Comparison of ENCODE assay signal across 21 cellular contexts in the genomic region with DNA sequence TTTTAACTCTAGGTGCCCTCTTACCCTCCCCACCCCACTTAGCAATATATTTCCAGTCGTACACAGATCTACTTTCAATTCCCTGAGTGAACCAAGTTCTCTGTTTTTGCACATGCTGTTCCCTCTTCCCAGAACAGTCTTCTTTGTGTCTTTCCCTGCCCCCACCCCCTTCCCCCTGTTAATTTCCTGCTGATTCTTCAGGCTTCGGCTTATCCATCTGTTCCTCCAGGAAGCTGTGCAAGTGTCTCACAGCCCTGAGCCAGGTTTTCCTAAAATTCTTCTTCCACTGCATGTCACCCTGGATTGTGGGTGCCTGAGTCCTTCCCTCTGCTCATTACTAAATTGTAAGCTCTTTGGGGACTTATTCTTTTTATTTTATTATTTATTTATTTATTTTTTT. TPM values are rescaled to one million over a fixed set of nuclear protein-coding genes. Genes with fewer than 3 reads are reported as not detected.
DNase-seq lines count a peak whose midpoint lies in the region; ATAC-seq, FAIRE-seq and TF ChIP-seq lines count a peak whose summit lies in the region.
"Had no signal": no experiment of that assay in that cellular context is flagged by ENCODE, and none has a peak within 500 bp of the region (broad histone marks: within the 10 kb centered on the region; RNA-seq: fewer than 3 reads in every experiment).

No MANE protein-coding gene starts in this region.

- ATAC-seq in activated naive CD4-positive, alpha-beta T cell treated with anti-CD3 and anti-CD28 coated beads, Interleukin-2, amount 50 U/mL, for 72 hours = no peak
- no peak for ATAC-seq in lung (ENCODE audit: insufficient read depth, low FRiP score)
- ATAC-seq in HG03039 (IDR thresholded peaks at IDR 0.05; ENCODE audit: unreplicated experiment) = no peak
- ATAC-seq: activated CD4-positive, alpha-beta T cell treated with anti-CD3 and anti-CD28 coated beads for 36 hours; pancreas; SK-N-SH treated with all-trans-retinoic acid at 6 μM for 48 hours had no signal

- no peaks in the 10 kb centered on the region for H3K9me3 Mint-ChIP-seq in activated naive CD4-positive, alpha-beta T cell treated with anti-CD3 and anti-CD28 coated beads, Interleukin-2, amount 50 U/mL, for 24 hours
- peaks cover 5 to 18% of the 10 kb centered on the region in 2 donors for H3K9me3 Mint-ChIP-seq in activated naive CD4-positive, alpha-beta T cell treated with anti-CD3 and anti-CD28 coated beads, Interleukin-2, amount 50 U/mL, for 72 hours
- H3K9me3 Mint-ChIP-seq: naive B cell had no signal

- FAIRE-seq in RCC 7860 (lab: Jason Lieb, UNC) = no peak
- FAIRE-seq: pancreas, small intestine had no signal

- H3K4me1 Mint-ChIP-seq in activated naive CD4-positive, alpha-beta T cell treated with anti-CD3 and anti-CD28 coated beads, Interleukin-2, amount 50 U/mL, for 24 hours = peaks cover 55% of the 10 kb centered on the region

- H3K27ac ChIP-seq in coronary artery (peak overlapping the region; percentile 95), lung (ENCODE audit: low read depth in 1 of 2, low read length in 1 of 2) (peak overlapping the region; percentile 33 to 87), transverse colon (peak overlapping the region; percentile 75 to 88 (median 81)), ovary (no peak overlapping the region)
- H3K27ac ChIP-seq: pancreas had no signal

- 47 to 60% methylated on average over 2 of the region's 2 CpGs for WGBS in lung, 2 donors
- WGBS in transverse colon (ENCODE audit: low coverage in 1 of 2), 2 donors = 39 to 65% methylated on average over 2 of the region's 2 CpGs
- WGBS in ovary, 3 donors = 46 to 59% (median 59%) methylated on average over 2 of the region's 2 CpGs

- in situ Hi-C loops in transverse colon (cut with MboI; ENCODE audit: low pct_ligation_motif_present in 1 of 4, low pct_unique_long_range_greater_than_20kb in 1 of 4, low sequenced_read_pairs in 3 of 4) = loop anchor here in 1 of 4 donors (10.0 kb wide), 1 partner anchor 115 kb away; the partner anchor contains the start of gene NXPH3

- H3K9me3 ChIP-seq in lung (ENCODE audit: control insufficient read depth in 2 of 2, insufficient read depth in 1 of 2, low read length in 1 of 2) = no peaks in the 10 kb centered on the region
- no peaks in the 10 kb centered on the region for H3K9me3 ChIP-seq in transverse colon
- H3K9me3 ChIP-seq in ovary = no peaks in the 10 kb centered on the region
- H3K9me3 ChIP-seq: pancreas had no signal

- no peaks in the 10 kb centered on the region for H3K27me3 ChIP-seq in lung (ENCODE audit: control insufficient read depth, insufficient read depth)
- no peaks in the 10 kb centered on the region for H3K27me3 ChIP-seq in transverse colon
- H3K27me3 ChIP-seq in ovary = no peaks in the 10 kb centered on the region
- H3K27me3 ChIP-seq: pancreas had no signal

- H3K27ac Mint-ChIP-seq in activated naive CD4-positive, alpha-beta T cell treated with anti-CD3 and anti-CD28 coated beads, Interleukin-2, amount 50 U/mL, for 24 hours = peak overlapping the region; percentile 43
- H3K27ac Mint-ChIP-seq in activated naive CD4-positive, alpha-beta T cell treated with anti-CD3 and anti-CD28 coated beads, Interleukin-2, amount 50 U/mL, for 72 hours = no peak overlapping the region
- H3K27ac Mint-ChIP-seq: activated CD4-positive, alpha-beta T cell treated with anti-CD3 and anti-CD28 coated beads for 36 hours had no signal

- no peaks in the 10 kb centered on the region for H3K36me3 ChIP-seq in lung (ENCODE audit: control insufficient read depth in 2 of 2, insufficient read depth in 2 of 2, low read length in 2 of 2)
- H3K36me3 ChIP-seq in transverse colon = no peaks in the 10 kb centered on the region
- H3K36me3 ChIP-seq in ovary = no peaks in the 10 kb centered on the region
- H3K36me3 ChIP-seq: pancreas had no signal

- TF ChIP-seq CTCF in coronary artery (IDR thresholded peaks at IDR 0.05) = no peak
- TF ChIP-seq CTCF in lung (IDR thresholded peaks at IDR 0.05; ENCODE audit: control extremely low read depth, extremely low read depth) = no peak
- no peak for TF ChIP-seq CTCF in transverse colon (IDR thresholded peaks at IDR 0.05)
- TF ChIP-seq CTCF in ovary (IDR thresholded peaks at IDR 0.05) = no peak

- no peaks in the 10 kb centered on the region for H3K27me3 Mint-ChIP-seq in activated naive CD4-positive, alpha-beta T cell treated with anti-CD3 and anti-CD28 coated beads, Interleukin-2, amount 50 U/mL, for 24 hours
- H3K27me3 Mint-ChIP-seq: activated CD4-positive, alpha-beta T cell treated with anti-CD3 and anti-CD28 coated beads for 36 hours; naive B cell had no signal

- H3K4me3 ChIP-seq in coronary artery (no peak overlapping the region), lung (no peak overlapping the region), transverse colon (no peak overlapping the region), ovary (no peak overlapping the region)
- H3K4me3 ChIP-seq: pancreas had no signal

- DNase-seq in activated naive CD4-positive, alpha-beta T cell treated with anti-CD3 and anti-CD28 coated beads, Interleukin-2, amount 50 U/mL, for 72 hours (ENCODE audit: low spot score in 2 of 2) = no peak
- DNase-seq in coronary artery (ENCODE audit: low spot score) (no peak), lung (ENCODE audit: low spot score) (no peak), transverse colon (no peak), ovary (no peak), RCC 7860 (ENCODE audit: low spot score) (no peak)
- DNase-seq: ACHN; activated CD4-positive, alpha-beta T cell treated with anti-CD3 and anti-CD28 coated beads for 36 hours; activated effector memory CD4-positive, alpha-beta T cell treated with Interleukin-2 at 50 U/mL for 16 hours; amniotic stem cell; central memory CD4-positive, alpha-beta T cell; DMS79 treated with DMSO at 0.1 percent for 48 hours; effector CD4-positive, alpha-beta T cell; naive B cell; NK-92 treated with Interleukin-12 subunit alpha and Interleukin-12 subunit beta, amount 100 ng/mL, for 24 hours; pancreas; small intestine; stimulated activated CD4-positive, alpha-beta T cell treated with anti-CD3 and anti-CD28 coated beads, Interleukin-4, amount 100 ng/mL, for 24 hours had no signal

- TF ChIP-seq EP300 in transverse colon (IDR thresholded peaks at IDR 0.05; ENCODE audit: low read depth) (no peak), ovary (IDR thresholded peaks at IDR 0.05) (no peak)

- intact Hi-C loops in transverse colon (cut with DNase I; ENCODE audit: low total_unique reads) (loop anchor here (5.0 kb wide), 1 partner anchor 43 kb away; no protein-coding TSS in a partner anchor), ovary (cut with DNase I) (no loop called here)

- TF ChIP-seq POLR2A in transverse colon (IDR thresholded peaks at IDR 0.05) (no peak), ovary (IDR thresholded peaks at IDR 0.05) (no peak)

- no peaks in the 10 kb centered on the region for H3K36me3 Mint-ChIP-seq in activated naive CD4-positive, alpha-beta T cell treated with anti-CD3 and anti-CD28 coated beads, Interleukin-2, amount 50 U/mL, for 24 hours
- peaks cover 7 to 22% of the 10 kb centered on the region in 2 donors for H3K36me3 Mint-ChIP-seq in activated naive CD4-positive, alpha-beta T cell treated with anti-CD3 and anti-CD28 coated beads, Interleukin-2, amount 50 U/mL, for 72 hours
- H3K36me3 Mint-ChIP-seq: naive B cell had no signal

- H3K4me1 ChIP-seq in lung (ENCODE audit: control insufficient read depth in 2 of 2, insufficient read depth in 2 of 2, low read length in 2 of 2) (peaks cover 5 to 9% of the 10 kb centered on the region in 2 donors), transverse colon (peaks cover 0 to 40% (median 9%) of the 10 kb centered on the region in 4 donors), ovary (ENCODE audit: insufficient read depth) (peaks cover 3% of the 10 kb centered on the region)
- H3K4me1 ChIP-seq: pancreas had no signal

- no peak overlapping the region for H3K4me3 Mint-ChIP-seq in activated naive CD4-positive, alpha-beta T cell treated with anti-CD3 and anti-CD28 coated beads, Interleukin-2, amount 50 U/mL, for 24 hours
- H3K4me3 Mint-ChIP-seq: activated CD4-positive, alpha-beta T cell treated with anti-CD3 and anti-CD28 coated beads for 36 hours; naive B cell had no signal

RNA-seq across cellular contexts. Expression of gene SPOP, which starts 12.4 kb away (rescaled TPM):
- total RNA-seq in activated naive CD4-positive, alpha-beta T cell treated with anti-CD3 and anti-CD28 coated beads, Interleukin-2, amount 50 U/mL, for 72 hours = 10 to 100 TPM; 66.9 to 70.3 TPM
- total RNA-seq in lung (10 to 100 TPM; 85.0 to 98.0 TPM), transverse colon (100 to 1,000 TPM in 1 of 4 donors, 10 to 100 TPM in 3; 75.6 to 352 (median 95.3) TPM), ovary (10 to 100 TPM; 47.9 to 87.3 (median 76.1) TPM)
- polyA plus RNA-seq in lung (10 to 100 TPM; 28.7 to 44.2 TPM), ovary (10 to 100 TPM; 44.5 to 75.4 TPM)

RNA-seq across cellular contexts. Expression of gene SLC35B1, which starts 17.5 kb away (rescaled TPM):
- 10 to 100 TPM; 36.2 to 44.1 TPM for total RNA-seq in activated naive CD4-positive, alpha-beta T cell treated with anti-CD3 and anti-CD28 coated beads, Interleukin-2, amount 50 U/mL, for 72 hours
- 10 to 100 TPM; 29.5 to 84.1 TPM for total RNA-seq in lung
- polyA plus RNA-seq in lung = 10 to 100 TPM; 58.9 to 79.6 TPM
- 10 to 100 TPM; 23.5 to 73.3 (median 56.2) TPM for total RNA-seq in transverse colon
- 10 to 100 TPM; 22.9 to 53.3 (median 28.8) TPM for total RNA-seq in ovary
- polyA plus RNA-seq in ovary = 10 to 100 TPM; 20.9 to 41.0 TPM

Comparison
In these comparisons a context has a peak if more than half of its experiments do, and no peak if none do; other contexts are left out.
1. H3K27ac ChIP-seq: peak in coronary artery (2 of 2), lung (2 of 2) and transverse colon (4 of 4); none in ovary (0 of 2).